17 cellular contexts compared by ENCODE assay signal in the genomic region with DNA sequence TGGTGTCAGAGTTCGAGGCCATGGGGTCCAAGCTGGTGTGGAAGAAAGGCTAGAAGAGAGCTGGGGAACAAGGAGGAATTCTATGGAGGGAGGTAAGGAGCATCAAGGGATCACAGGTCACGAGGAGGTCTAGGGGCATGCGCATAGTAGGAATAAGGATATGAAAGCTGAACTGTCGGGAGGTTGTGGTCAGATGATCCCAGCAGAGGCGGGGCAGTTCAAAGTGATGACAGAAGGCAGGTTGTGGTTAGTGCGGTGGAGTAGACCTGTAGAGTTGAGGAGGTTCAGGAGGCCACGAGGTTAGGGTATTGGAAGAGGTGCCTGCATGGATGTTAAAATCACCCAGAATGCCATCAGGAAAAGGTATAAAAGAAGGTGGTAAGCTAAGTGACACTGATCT.
DNase-seq lines count a peak whose midpoint lies in the region; ATAC-seq and TF ChIP-seq lines count a peak whose summit lies in the region.
"Had no signal": no experiment of that assay in that cellular context is flagged by ENCODE, and none has a peak within 500 bp of the region (broad histone marks: within the 10 kb centered on the region; RNA-seq: fewer than 3 reads in every experiment).

No MANE protein-coding gene starts in this region.

- no peaks in the 10 kb centered on the region for H3K4me1 ChIP-seq in CD8-positive, alpha-beta T cell (ENCODE audit: insufficient read depth, low read length)

- no peaks in the 10 kb centered on the region for H3K36me3 Mint-ChIP-seq in naive B cell
- peaks cover 3% of the 10 kb centered on the region for H3K36me3 Mint-ChIP-seq in CD8-positive, alpha-beta T cell

- intact Hi-C loops in CD8-positive, alpha-beta T cell (cut with DNase I, micrococcal nuclease): loop anchor here in 1 of 2 experiments (5.0 to 10.0 kb wide), 2 partner anchors 444 to 688 kb away; no protein-coding TSS in a partner anchor

- CTCF ChIA-PET in CD8-positive, alpha-beta T cell (lab: Charles Lee): interaction anchor here (0.8 to 19.5 kb wide), 5 partner anchors 9 to 252 kb away, joined by 3 to 457 read pairs (median 12); a partner anchor contains a TSS

- TF ChIP-seq CTCF in CD8-positive, alpha-beta T cell (IDR thresholded peaks at IDR 0.05): no peak

- POLR2A ChIA-PET in CD8-positive, alpha-beta T cell (lab: Charles Lee): no interaction called here

- H3K9me3 ChIP-seq in CD8-positive, alpha-beta T cell (ENCODE audit: low read length): no peaks in the 10 kb centered on the region
- H3K9me3 ChIP-seq: esophagus muscularis mucosa, SJSA1 had no signal

- H3K27me3 ChIP-seq in CD8-positive, alpha-beta T cell (ENCODE audit: insufficient read depth, low read length): no peaks in the 10 kb centered on the region
- H3K27me3 ChIP-seq: esophagus muscularis mucosa, SJSA1 had no signal

- peaks cover 0 to 8% (median 0%) of the 10 kb centered on the region in 3 donors for H3K27me3 Mint-ChIP-seq in naive B cell
- no peaks in the 10 kb centered on the region for H3K27me3 Mint-ChIP-seq in CD8-positive, alpha-beta T cell (ENCODE audit: low read depth)
- H3K27me3 Mint-ChIP-seq: activated CD4-positive, alpha-beta T cell treated with anti-CD3 and anti-CD28 coated beads for 36 hours had no signal

- H3K27ac ChIP-seq in CD8-positive, alpha-beta T cell (ENCODE audit: low read depth, low read length): no peak overlapping the region
- H3K27ac ChIP-seq: esophagus muscularis mucosa, SJSA1 had no signal

- no peaks in the 10 kb centered on the region for H3K9me3 Mint-ChIP-seq in naive B cell
- H3K9me3 Mint-ChIP-seq in CD8-positive, alpha-beta T cell: no peaks in the 10 kb centered on the region

- H3K4me3 ChIP-seq in CD8-positive, alpha-beta T cell (ENCODE audit: low read depth, low read length): no peak overlapping the region
- H3K4me3 ChIP-seq: esophagus muscularis mucosa, SJSA1 had no signal

- H3K36me3 ChIP-seq in CD8-positive, alpha-beta T cell (ENCODE audit: insufficient read depth, low read length): no peaks in the 10 kb centered on the region
- H3K36me3 ChIP-seq: esophagus muscularis mucosa, SJSA1 had no signal

- H3K4me3 Mint-ChIP-seq in naive B cell: no peak overlapping the region
- H3K4me3 Mint-ChIP-seq in CD8-positive, alpha-beta T cell: no peak overlapping the region
- H3K4me3 Mint-ChIP-seq: activated CD4-positive, alpha-beta T cell treated with anti-CD3 and anti-CD28 coated beads for 36 hours had no signal

- ATAC-seq in GM21423 (IDR thresholded peaks at IDR 0.05; ENCODE audit: unreplicated experiment) (peak; percentile 47), HG03442 (IDR thresholded peaks at IDR 0.05; ENCODE audit: unreplicated experiment) (peak; percentile 60), naive B cell (ENCODE audit: low read depth in 2 of 2) (peak; percentile 18 to 28)
- ATAC-seq in CD8-positive, alpha-beta T cell: no peak
- ATAC-seq: activated CD4-positive, alpha-beta T cell treated with anti-CD3 and anti-CD28 coated beads for 36 hours; left colon; PC-3 had no signal

- H3K27ac Mint-ChIP-seq in naive B cell: peak overlapping the region; percentile 27 to 85 (median 48)
- no peak overlapping the region for H3K27ac Mint-ChIP-seq in CD8-positive, alpha-beta T cell
- H3K27ac Mint-ChIP-seq: activated CD4-positive, alpha-beta T cell treated with anti-CD3 and anti-CD28 coated beads for 36 hours had no signal

- H3K4me1 Mint-ChIP-seq in naive B cell: peaks cover 10 to 12% (median 11%) of the 10 kb centered on the region in 3 donors
- H3K4me1 Mint-ChIP-seq in CD8-positive, alpha-beta T cell (ENCODE audit: low read depth): peaks cover 9% of the 10 kb centered on the region

- DNase-seq in RPMI8226 (peak; percentile 66), naive B cell (no peak), NAMALWA (ENCODE audit: low spot score) (no peak)
- no peak for DNase-seq in CD8-positive, alpha-beta T cell
- no peak for DNase-seq in activated effector memory CD4-positive, alpha-beta T cell treated with anti-CD3 and anti-CD28 coated beads, Interleukin-2, amount 50 U/mL, for 16 hours
- DNase-seq: activated CD4-positive, alpha-beta T cell treated with anti-CD3 and anti-CD28 coated beads for 36 hours; activated T-cell treated with anti-CD3 and anti-CD28 coated beads, Interleukin-2, amount 50 U/mL, for 1 hour; GF-D8; left colon; NCI-H1105; NCI-H524 treated with DMSO at 0.1 percent for 48 hours; PC-3; stimulated activated CD4-positive, alpha-beta T cell treated with anti-CD3 and anti-CD28 coated beads, Interleukin-12 subunit alpha, Interleukin-12 subunit beta, amount 100 ng/mL, for 4 hours had no signal
